20 cellular contexts compared by ENCODE assay signal in the genomic region with DNA sequence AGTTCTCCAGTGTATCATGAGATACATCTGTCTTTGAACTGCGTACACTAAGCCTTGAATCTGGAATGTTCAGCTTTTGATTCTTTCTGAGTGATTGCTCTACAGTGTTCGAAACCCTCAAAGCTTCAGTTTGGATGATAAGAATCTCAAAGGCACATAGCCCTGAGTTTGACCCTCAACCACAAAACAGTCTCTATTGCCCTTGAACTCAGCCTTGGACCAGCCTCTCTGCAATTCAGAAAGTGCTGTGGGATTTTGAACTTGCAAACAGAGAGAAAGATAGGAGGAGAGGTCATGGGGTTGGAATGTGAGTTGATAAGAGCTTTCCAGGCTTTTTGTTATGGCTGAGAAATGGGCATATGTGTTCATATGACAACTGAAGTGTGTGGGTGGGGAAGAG.
DNase-seq lines count a peak whose midpoint lies in the region; ATAC-seq and TF ChIP-seq lines count a peak whose summit lies in the region.
"Had no signal": no experiment of that assay in that cellular context is flagged by ENCODE, and none has a peak within 500 bp of the region (broad histone marks: within the 10 kb centered on the region; RNA-seq: fewer than 3 reads in every experiment).

No MANE protein-coding gene starts in this region.

- no peaks in the 10 kb centered on the region for H4K20me1 ChIP-seq in DOHH2 (ENCODE audit: control insufficient read depth, insufficient read depth, low read depth, low read length)
- no peaks in the 10 kb centered on the region for H4K20me1 ChIP-seq in PC-3 (ENCODE audit: low read length)

- TF ChIP-seq CTCF in DOHH2 (IDR thresholded peaks at IDR 0.05; ENCODE audit: low read depth, low read length, poor library complexity, severe bottlenecking) (no peak), mesothelial cell of epicardium (IDR thresholded peaks at IDR 0.05; ENCODE audit: unreplicated experiment) (no peak), PC-3 (conservative IDR thresholded peaks at IDR 0.05; ENCODE audit: low read depth, low read length) (no peak)

- H3K27me3 Mint-ChIP-seq in mesothelial cell of epicardium (ENCODE audit: low read depth) = no peaks in the 10 kb centered on the region

- H3K36me3 Mint-ChIP-seq in mesothelial cell of epicardium = no peaks in the 10 kb centered on the region
- H3K36me3 Mint-ChIP-seq: CD14-positive monocyte had no signal

- no peak overlapping the region for H3K4me3 Mint-ChIP-seq in mesothelial cell of epicardium
- H3K4me3 Mint-ChIP-seq: CD14-positive monocyte, H9 had no signal

- CTCF ChIA-PET in PC-3 (lab: Charles Lee) = no interaction called here

- no peaks in the 10 kb centered on the region for H3K79me2 ChIP-seq in DOHH2 (ENCODE audit: control insufficient read depth, low read length)
- H3K79me2 ChIP-seq in PC-3 (ENCODE audit: low read length) = no peaks in the 10 kb centered on the region

- peaks cover 40% of the 10 kb centered on the region for H3K4me1 Mint-ChIP-seq in mesothelial cell of epicardium

- H3K36me3 ChIP-seq in DOHH2 (ENCODE audit: control insufficient read depth, low read length) (peaks cover 4% of the 10 kb centered on the region; the same call in 1 of the 2 replicates), PC-3 (ENCODE audit: low read depth, low read length) (no peaks in the 10 kb centered on the region)

- H3K4me1 ChIP-seq in DOHH2 (ENCODE audit: control insufficient read depth, low read length) = peaks cover 78% of the 10 kb centered on the region
- H3K4me1 ChIP-seq in PC-3 (ENCODE audit: insufficient read depth, low read length) = no peaks in the 10 kb centered on the region
- H3K4me1 ChIP-seq: A549, Caco-2 had no signal

- POLR2A ChIA-PET in PC-3 (lab: Charles Lee; ENCODE audit: unreplicated experiment) = no interaction called here

- DNase-seq in NCI-H226 (peak; percentile 49), astrocyte of the hippocampus (ENCODE audit: low read depth, low spot score) (peak; percentile 3), mesothelial cell of epicardium (ENCODE audit: low spot score in 2 of 2, unreplicated experiment in 2 of 2) (no peak), iPS-NIHi7 (ENCODE audit: extremely low spot score) (no peak), PC-3 (no peak)
- DNase-seq: Caco-2, DMS153, EL, H9, KBM-7, NCI-H1092, NCI-H146, NCI-H2081 treated with DMSO at 0.1 percent for 48 hours, NCI-H524, RPMI8226 had no signal

- intact Hi-C loops in PC-3 (cut with micrococcal nuclease) = no loop called here

- peaks cover 17% of the 10 kb centered on the region for H3F3A ChIP-seq in DOHH2 (ENCODE audit: control insufficient read depth, insufficient read depth)
- no peaks in the 10 kb centered on the region for H3F3A ChIP-seq in PC-3 (ENCODE audit: low read length, unreplicated experiment)

- H2AFZ ChIP-seq in PC-3 (ENCODE audit: low read length) = no peak overlapping the region

- ATAC-seq in PC-3 = no peak
- no peak for ATAC-seq in HG03196 (IDR thresholded peaks at IDR 0.05; ENCODE audit: unreplicated experiment)
- ATAC-seq: A549 had no signal

- peak overlapping the region; percentile 77 for H3K27ac Mint-ChIP-seq in mesothelial cell of epicardium
- H3K27ac Mint-ChIP-seq: CD14-positive monocyte had no signal

- no peak overlapping the region for H3K9ac ChIP-seq in PC-3 (ENCODE audit: low read length)

- H3K4me3 ChIP-seq in DOHH2 (ENCODE audit: low read length) (no peak overlapping the region), PC-3 (ENCODE audit: low read length) (no peak overlapping the region)
- H3K4me3 ChIP-seq: A549 had no signal

- H3K27ac ChIP-seq in DOHH2 (ENCODE audit: low read depth, low read length) = peak overlapping the region; percentile 85
- H3K27ac ChIP-seq in PC-3 (ENCODE audit: low read length) = no peak overlapping the region
- H3K27ac ChIP-seq: A549, HL-60 had no signal

- BruUV-seq in PC-3 (replicated peaks; lab: Mats Ljungman, UMichigan) = no TSS peak

- H3K9me3 ChIP-seq in DOHH2 (ENCODE audit: control insufficient read depth, insufficient read depth, low read length) = no peaks in the 10 kb centered on the region
- H3K9me3 ChIP-seq in PC-3 (ENCODE audit: low read length) = no peaks in the 10 kb centered on the region
- H3K9me3 ChIP-seq: A549, Caco-2 had no signal

- H3K9me3 Mint-ChIP-seq in mesothelial cell of epicardium = no peaks in the 10 kb centered on the region
- H3K9me3 Mint-ChIP-seq: CD14-positive monocyte, H9 had no signal

- no peaks in the 10 kb centered on the region for H3K9me2 ChIP-seq in DOHH2 (replicated peaks; ENCODE audit: control insufficient read depth, low read length)
- H3K9me2 ChIP-seq in PC-3 (replicated peaks; ENCODE audit: low read length) = no peaks in the 10 kb centered on the region

- H3K27me3 ChIP-seq in DOHH2 (ENCODE audit: control insufficient read depth, low read length) (no peaks in the 10 kb centered on the region), PC-3 (ENCODE audit: low read length) (no peaks in the 10 kb centered on the region)

- H3K4me2 ChIP-seq in DOHH2 (ENCODE audit: low read length) = peak overlapping the region; percentile 54
- no peak overlapping the region for H3K4me2 ChIP-seq in PC-3 (ENCODE audit: low read length)
- H3K4me2 ChIP-seq: A549 had no signal

Comparison
In these comparisons a context has a peak if more than half of its experiments do, and no peak if none do; other contexts are left out.
1. DNase-seq: peak in NCI-H226 (single experiment) and astrocyte of the hippocampus (single experiment); none in mesothelial cell of epicardium (0 of 2), iPS-NIHi7 (single experiment) and PC-3 (single experiment).